In genomic region chr1:89046318-89047183, GRCh38 we compare ENCODE assay signal across 8 cellular contexts. TPM values are rescaled to one million over a fixed set of nuclear protein-coding genes. Genes with fewer than 3 reads are reported as not detected.
DNase-seq lines count a peak whose midpoint lies in the region; ATAC-seq, FAIRE-seq and TF ChIP-seq lines count a peak whose summit lies in the region.
"Not testable (repeated sequence)": the region's sequence is repeated elsewhere in the genome, so short reads cannot be mapped to it uniquely, and the experiment has no call there.

No MANE protein-coding gene starts in this region.

- H3K9me3 ChIP-seq in neural progenitor cell (ENCODE audit: low read depth), result not testable (repeated sequence)

- H3K9me2 ChIP-seq in GM23338 (ENCODE audit: insufficient read depth), result not testable (repeated sequence)

- H3K27me3 ChIP-seq in GM23338 (ENCODE audit: insufficient read depth); neural progenitor cell: not testable (repeated sequence)

- peaks cover 16% of the 10 kb centered on the region for H3K9me3 Mint-ChIP-seq in GM23338
- H3K9me3 Mint-ChIP-seq in activated CD8-positive, alpha-beta T cell treated with anti-CD3 and anti-CD28 coated beads for 36 hours, result peaks cover 11% of the 10 kb centered on the region
- not testable (repeated sequence) for H3K9me3 Mint-ChIP-seq in neural progenitor cell

- not testable (repeated sequence) for H3K79me2 ChIP-seq in GM23338 (replicated peaks; ENCODE audit: insufficient read depth); neural progenitor cell (ENCODE audit: low read depth)

- H4K20me1 ChIP-seq in GM23338 (replicated peaks; ENCODE audit: insufficient read depth); neural progenitor cell (ENCODE audit: low read depth): not testable (repeated sequence)

- DNase-seq in GM23338 (ENCODE audit: low spot score), result peak; percentile 26
- peak; percentile 17 for DNase-seq in NAMALWA (ENCODE audit: low spot score)
- peak; percentile 60 for DNase-seq in activated CD8-positive, alpha-beta T cell treated with anti-CD3 and anti-CD28 coated beads for 36 hours
- peak; percentile 14 for DNase-seq in choroid plexus epithelial cell (ENCODE audit: low read depth)
- DNase-seq in neural progenitor cell (ENCODE audit: low spot score), result not testable (repeated sequence)

- H3K4me1 Mint-ChIP-seq in GM23338, neural progenitor cell: not testable (repeated sequence)
- H3K4me1 Mint-ChIP-seq in activated CD8-positive, alpha-beta T cell treated with anti-CD3 and anti-CD28 coated beads for 36 hours (ENCODE audit: low read depth), result peaks cover 22% of the 10 kb centered on the region

- peak; percentile 40 to 46; a peak in 3 of 4 replicates for TF ChIP-seq CTCF in GM23338 (conservative IDR thresholded peaks at IDR 0.05; ENCODE audit: low read depth in 2 of 2)
- TF ChIP-seq CTCF in activated CD8-positive, alpha-beta T cell treated with anti-CD3 and anti-CD28 coated beads for 36 hours (IDR thresholded peaks at IDR 0.05), result not testable (repeated sequence)
- peak; percentile 8 for TF ChIP-seq CTCF in choroid plexus epithelial cell (conservative IDR thresholded peaks at IDR 0.05; ENCODE audit: low read depth, low read length)
- TF ChIP-seq CTCF in neural progenitor cell (IDR thresholded peaks at IDR 0.05), result peak; percentile 4

- ATAC-seq in GM19023 (IDR thresholded peaks at IDR 0.05; ENCODE audit: unreplicated experiment) (peak; percentile 77), GM23338 (0 out of 3 replicates have a peak, but pooled peaks have one; percentile 28), HG02938 (IDR thresholded peaks at IDR 0.05; ENCODE audit: unreplicated experiment) (peak; percentile 48)
- peak; percentile 90 for ATAC-seq in activated CD8-positive, alpha-beta T cell treated with anti-CD3 and anti-CD28 coated beads for 36 hours

- not testable (repeated sequence) for H3K27ac ChIP-seq in GM23338 (ENCODE audit: low read depth); neural progenitor cell

- not testable (repeated sequence) for H3F3A ChIP-seq in GM23338 (replicated peaks; ENCODE audit: low read depth); neural progenitor cell (ENCODE audit: low read depth)

- not testable (repeated sequence) for H3K36me3 Mint-ChIP-seq in GM23338 (ENCODE audit: low read depth); neural progenitor cell
- H3K36me3 Mint-ChIP-seq in activated CD8-positive, alpha-beta T cell treated with anti-CD3 and anti-CD28 coated beads for 36 hours (ENCODE audit: low read depth), result peaks cover 43% of the 10 kb centered on the region

- not testable (repeated sequence) for H3K27ac Mint-ChIP-seq in GM23338; activated CD8-positive, alpha-beta T cell treated with anti-CD3 and anti-CD28 coated beads for 36 hours; neural progenitor cell

- H3K4me3 ChIP-seq in GM23338; choroid plexus epithelial cell (ENCODE audit: low read depth, low read length); neural progenitor cell: not testable (repeated sequence)

- not testable (repeated sequence) for H3K4me3 Mint-ChIP-seq in GM23338; activated CD8-positive, alpha-beta T cell treated with anti-CD3 and anti-CD28 coated beads for 36 hours; neural progenitor cell

- not testable (repeated sequence) for H2AFZ ChIP-seq in GM23338; neural progenitor cell (replicated peaks)

- FAIRE-seq in A204.1 (lab: Jason Lieb, UNC), result peak; percentile 6

- not testable (repeated sequence) for H3K4me1 ChIP-seq in GM23338 (ENCODE audit: insufficient read depth); neural progenitor cell

- not testable (repeated sequence) for H3K9ac ChIP-seq in neural progenitor cell

- POLR2A ChIA-PET in activated CD8-positive, alpha-beta T cell treated with anti-CD3 and anti-CD28 coated beads for 36 hours (lab: Charles Lee), result interaction anchor here (0.7 to 1.8 kb wide), 7 partner anchors 12 to 80 kb away, joined by 3 to 7 read pairs (median 3); partner anchors contain the start of gene GBP1

- not testable (repeated sequence) for H3K4me2 ChIP-seq in GM23338, neural progenitor cell

- intact Hi-C loops in activated CD8-positive, alpha-beta T cell treated with anti-CD3 and anti-CD28 coated beads for 36 hours (cut with micrococcal nuclease), result not testable (repeated sequence)

- not testable (repeated sequence) for H3K36me3 ChIP-seq in GM23338 (ENCODE audit: insufficient read depth); neural progenitor cell

- CTCF ChIA-PET in activated CD8-positive, alpha-beta T cell treated with anti-CD3 and anti-CD28 coated beads for 36 hours (lab: Charles Lee), result interaction anchor here (0.9 to 2.1 kb wide), 9 partner anchors 14 to 312 kb away, joined by 3 to 6 read pairs (median 4); partner anchors contain the start of genes GBP1 and GBP3

- not testable (repeated sequence) for H3K27me3 Mint-ChIP-seq in GM23338 (ENCODE audit: insufficient read depth, low read depth, poor library complexity); activated CD8-positive, alpha-beta T cell treated with anti-CD3 and anti-CD28 coated beads for 36 hours; neural progenitor cell (ENCODE audit: insufficient read depth, low read depth)

RNA-seq across cellular contexts. Expression of gene GBP1, which starts 18.5 kb away (rescaled TPM):
- not detected in 2 replicates for total RNA-seq in GM23338 (2014; rRNA removed; shearing (Covaris generic))
- 0.13 TPM in 1 of 2 replicates, not detected in the other for polyA plus RNA-seq in GM23338 (2016; fragmentation: Nextera tagmentation; extraction: Ambion mirVana)
- 10 to 100 TPM; 69.6 to 71.5 TPM for total RNA-seq in activated CD8-positive, alpha-beta T cell treated with anti-CD3 and anti-CD28 coated beads for 36 hours
- total RNA-seq in neural progenitor cell (ENCODE audit: low replicate concordance), result not detected in 2 replicates

RNA-seq across cellular contexts. Expression of gene GBP3, which starts 23.9 kb away (rescaled TPM):
- not detected in 2 replicates for total RNA-seq in GM23338 (2014; rRNA removed; shearing (Covaris generic))
- polyA plus RNA-seq in GM23338 (2016; fragmentation: Nextera tagmentation; extraction: Ambion mirVana), result 0.13 TPM in 1 of 2 replicates, not detected in the other
- total RNA-seq in activated CD8-positive, alpha-beta T cell treated with anti-CD3 and anti-CD28 coated beads for 36 hours, result 1 to 10 TPM; 4.7 to 5.7 TPM
- not detected in 2 replicates for total RNA-seq in neural progenitor cell (ENCODE audit: low replicate concordance)

RNA-seq across cellular contexts. Expression of gene KYAT3, which starts 54.1 kb away (rescaled TPM):
- 49.3 and 49.9 TPM in 2 replicates for total RNA-seq in GM23338 (2014; rRNA removed; shearing (Covaris generic))
- 30.2 and 38.0 TPM in 2 replicates for polyA plus RNA-seq in GM23338 (2016; fragmentation: Nextera tagmentation; extraction: Ambion mirVana)
- 10 to 100 TPM; 39.4 to 46.6 TPM for total RNA-seq in activated CD8-positive, alpha-beta T cell treated with anti-CD3 and anti-CD28 coated beads for 36 hours
- 80.2 and 113 TPM in 2 replicates for total RNA-seq in neural progenitor cell (ENCODE audit: low replicate concordance)

RNA-seq across cellular contexts. Expression of gene RBMXL1, which starts 54.1 kb away (rescaled TPM):
- 27.0 and 32.7 TPM in 2 replicates for total RNA-seq in GM23338 (2014; rRNA removed; shearing (Covaris generic))
- polyA plus RNA-seq in GM23338 (2016; fragmentation: Nextera tagmentation; extraction: Ambion mirVana), result 22.0 and 25.4 TPM in 2 replicates
- total RNA-seq in activated CD8-positive, alpha-beta T cell treated with anti-CD3 and anti-CD28 coated beads for 36 hours, result 10 to 100 TPM; 19.6 to 20.8 TPM
- 15.4 and 19.0 TPM in 2 replicates for total RNA-seq in neural progenitor cell (ENCODE audit: low replicate concordance)

Comparison
In these comparisons a context has a peak if more than half of its experiments do, and no peak if none do; other contexts are left out.
1. ATAC-seq: peak in every context shown above with its lines; median percentile 90 in activated CD8-positive, alpha-beta T cell treated with anti-CD3 and anti-CD28 coated beads for 36 hours; 77 in GM19023; 48 in HG02938; 28 in GM23338.
2. RNA of gene GBP1, which starts 18.5 kb away (total RNA-seq): 69.6 to 71.5 TPM in activated CD8-positive, alpha-beta T cell treated with anti-CD3 and anti-CD28 coated beads for 36 hours; not detected in GM23338 and not detected in neural progenitor cell; every median in the first group is over 10 times any median in the second.